Comparison of ENCODE assay signal across 9 cellular contexts in genomic region chr21:42235593-42235992, GRCh38. TPM values are rescaled to one million over a fixed set of nuclear protein-coding genes. Genes with fewer than 3 reads are reported as not detected.
DNase-seq lines count a peak whose midpoint lies in the region; ATAC-seq and TF ChIP-seq lines count a peak whose summit lies in the region.
"Had no signal": no experiment of that assay in that cellular context is flagged by ENCODE, and none has a peak within 500 bp of the region (broad histone marks: within the 10 kb centered on the region; RNA-seq: fewer than 3 reads in every experiment).

No MANE protein-coding gene starts in this region.

- H3K27me3 Mint-ChIP-seq in IgD-negative memory B cell (no peaks in the 10 kb centered on the region), activated B cell treated with CpG ODN at 0.5 μM for 24 hours (no peaks in the 10 kb centered on the region)
- H3K27me3 Mint-ChIP-seq in stimulated activated memory B cell treated with anti-CD40 and anti-IgM and Interleukin-4, amounts not matched to agents 10 μg/mL and 1 μg/mL and 100 μg/mL, for 72 hours = no peaks in the 10 kb centered on the region

- H3K9me3 ChIP-seq in right atrium auricular region = no peaks in the 10 kb centered on the region
- H3K9me3 ChIP-seq: Peyer's patch had no signal

- H3K4me3 Mint-ChIP-seq in IgD-negative memory B cell (peak overlapping the region; percentile 25 to 91 (median 86)), activated B cell treated with CpG ODN at 0.5 μM for 24 hours (peak overlapping the region; percentile 77)
- H3K4me3 Mint-ChIP-seq in stimulated activated memory B cell treated with anti-CD40 and anti-IgM and Interleukin-4, amounts not matched to agents 10 μg/mL and 1 μg/mL and 100 μg/mL, for 72 hours = peak overlapping the region; percentile 71

- no peak for ATAC-seq in activated B cell treated with CpG ODN at 0.5 μM for 24 hours (ENCODE audit: low read depth)
- ATAC-seq in stimulated activated memory B cell treated with anti-CD40 and anti-IgM and Interleukin-4, amounts not matched to agents 10 μg/mL and 1 μg/mL and 100 μg/mL, for 72 hours = no peak

- CTCF ChIA-PET in activated B cell treated with CpG ODN at 0.5 μM for 24 hours (lab: Charles Lee) = interaction anchor here (1.8 to 3.5 kb wide), 2 partner anchors 15 to 23 kb away, joined by 7 to 15 read pairs; no protein-coding TSS in a partner anchor

- H3K36me3 Mint-ChIP-seq in IgD-negative memory B cell (peaks cover 1% of the 10 kb centered on the region), activated B cell treated with CpG ODN at 0.5 μM for 24 hours (ENCODE audit: low read depth) (peaks cover under 1% of the 10 kb centered on the region)
- H3K36me3 Mint-ChIP-seq in stimulated activated memory B cell treated with anti-CD40 and anti-IgM and Interleukin-4, amounts not matched to agents 10 μg/mL and 1 μg/mL and 100 μg/mL, for 72 hours = no peaks in the 10 kb centered on the region

- H3K27me3 ChIP-seq in right atrium auricular region = no peaks in the 10 kb centered on the region
- H3K27me3 ChIP-seq: Peyer's patch had no signal

- peak overlapping the region; percentile 74 to 89 for H3K27ac ChIP-seq in right atrium auricular region

- POLR2A ChIA-PET in activated B cell treated with CpG ODN at 0.5 μM for 24 hours (lab: Charles Lee) = no interaction called here

- intact Hi-C loops in activated B cell treated with CpG ODN at 0.5 μM for 24 hours (cut with micrococcal nuclease) = no loop called here

- peaks cover 55 to 60% (median 58%) of the 10 kb centered on the region in 3 donors for H3K4me1 Mint-ChIP-seq in IgD-negative memory B cell
- peaks cover 81% of the 10 kb centered on the region for H3K4me1 Mint-ChIP-seq in activated B cell treated with CpG ODN at 0.5 μM for 24 hours
- peaks cover 73% of the 10 kb centered on the region for H3K4me1 Mint-ChIP-seq in stimulated activated memory B cell treated with anti-CD40 and anti-IgM and Interleukin-4, amounts not matched to agents 10 μg/mL and 1 μg/mL and 100 μg/mL, for 72 hours

- no peaks in the 10 kb centered on the region for H3K9me3 Mint-ChIP-seq in IgD-negative memory B cell
- no peaks in the 10 kb centered on the region for H3K9me3 Mint-ChIP-seq in activated B cell treated with CpG ODN at 0.5 μM for 24 hours
- no peaks in the 10 kb centered on the region for H3K9me3 Mint-ChIP-seq in stimulated activated memory B cell treated with anti-CD40 and anti-IgM and Interleukin-4, amounts not matched to agents 10 μg/mL and 1 μg/mL and 100 μg/mL, for 72 hours

- H3K27ac Mint-ChIP-seq in IgD-negative memory B cell = peak overlapping the region; percentile 92 to 100 (median 99)
- no peak overlapping the region for H3K27ac Mint-ChIP-seq in activated B cell treated with CpG ODN at 0.5 μM for 24 hours
- H3K27ac Mint-ChIP-seq in stimulated activated memory B cell treated with anti-CD40 and anti-IgM and Interleukin-4, amounts not matched to agents 10 μg/mL and 1 μg/mL and 100 μg/mL, for 72 hours = peak overlapping the region; percentile 85

- no peaks in the 10 kb centered on the region for H3K36me3 ChIP-seq in right atrium auricular region
- H3K36me3 ChIP-seq: Peyer's patch had no signal

- peaks cover 0 to 84% of the 10 kb centered on the region in 2 donors for H3K4me1 ChIP-seq in right atrium auricular region

- H3K4me3 ChIP-seq in right atrium auricular region = no peak overlapping the region

- TF ChIP-seq CTCF in activated B cell treated with CpG ODN at 0.5 μM for 24 hours (IDR thresholded peaks at IDR 0.05) (no peak), right atrium auricular region (IDR thresholded peaks at IDR 0.05) (no peak)

- DNase-seq in activated B cell treated with CpG ODN at 0.5 μM for 24 hours = no peak
- DNase-seq in right atrium auricular region (ENCODE audit: low spot score) = no peak
- no peak for DNase-seq in SW480 (ENCODE audit: low spot score)
- DNase-seq in 8988T = no peak
- DNase-seq in RKO (ENCODE audit: low spot score) = no peak
- DNase-seq: Peyer's patch; stimulated activated CD4-positive, alpha-beta T cell treated with anti-CD3 and anti-CD28 coated beads, Interleukin-2, amount 100 ng/mL, for 24 hours had no signal

RNA-seq across cellular contexts. Expression of gene ABCG1, which starts 16.7 kb away (rescaled TPM):
- polyA plus RNA-seq in IgD-negative memory B cell = 11.6 TPM
- total RNA-seq in activated B cell treated with CpG ODN at 0.5 μM for 24 hours (2.3 and 3.4 TPM in 2 replicates), right atrium auricular region (10 to 100 TPM in 1 of 2 donors, 1 to 10 TPM in 1; 7.9 to 12.3 TPM)
